In the genomic region with DNA sequence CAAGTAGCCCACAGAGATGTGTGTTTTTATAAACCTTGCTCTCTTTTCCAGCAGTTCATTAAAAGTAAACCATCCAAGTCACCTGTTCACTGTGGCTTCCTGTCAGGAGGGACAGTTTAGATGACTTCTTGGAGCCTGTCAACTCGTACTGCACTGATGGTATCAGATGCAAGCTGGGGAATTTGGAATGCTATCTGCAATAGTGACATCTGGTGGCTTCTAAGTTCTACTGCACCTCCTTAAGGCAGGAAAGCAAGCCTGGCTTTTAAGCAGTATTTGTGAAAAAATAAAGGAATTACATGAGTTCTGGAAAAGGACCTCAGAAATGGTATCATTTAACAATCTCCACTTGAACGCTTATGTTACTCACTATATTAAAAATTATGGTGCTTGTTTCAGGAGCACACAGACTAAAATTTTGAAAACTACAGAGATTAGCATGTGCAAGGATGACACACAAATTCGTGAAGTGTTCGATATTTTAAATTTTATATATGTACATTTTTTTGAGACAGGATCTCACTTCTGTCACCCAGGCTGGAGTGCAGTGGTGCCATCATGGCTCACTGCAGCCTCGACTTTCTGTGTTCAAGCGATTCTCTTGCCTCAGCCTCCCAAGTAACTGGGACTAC, we compare ENCODE assay signal across 8 cellular contexts.
DNase-seq lines count a peak whose midpoint lies in the region; ATAC-seq and TF ChIP-seq lines count a peak whose summit lies in the region.

No MANE protein-coding gene starts in this region.

- H3K36me3 ChIP-seq in DND-41 (ENCODE audit: insufficient read depth, low read length): no peaks in the 10 kb centered on the region

- DNase-seq in DND-41 (peak; percentile 49), GM19240 (ENCODE audit: insufficient read length, low spot score) (peak; percentile 29), NCI-H345 (lab: John Stamatoyannopoulos, UW) (peak; percentile 29), astrocyte of the cerebellum (ENCODE audit: low read depth) (peak; percentile 49), iPS DF 4.7 (ENCODE audit: extremely low read depth, low spot score) (peak; percentile 82), GF-D8 (lab: John Stamatoyannopoulos, UW) (no peak)
- DNase-seq in stimulated activated naive CD8-positive, alpha-beta T cell treated with anti-CD3 and anti-CD28 coated beads, Interleukin-15, Interleukin-2, amounts not matched to agents 100 U/mL and 50 U/mL, for 24 hours: no peak

- H3K4me3 ChIP-seq in DND-41 (ENCODE audit: low read depth in 1 of 2, low read length in 2 of 2): no peak overlapping the region
- H3K4me3 ChIP-seq in astrocyte of the cerebellum (ENCODE audit: low read depth, low read length): no peak overlapping the region

- no peak overlapping the region for H3K9ac ChIP-seq in DND-41 (ENCODE audit: low read depth, low read length)

- peak overlapping the region; percentile 9; the same call in 1 of the 2 replicates for H3K4me2 ChIP-seq in DND-41 (ENCODE audit: insufficient read depth, low read length)

- no peaks in the 10 kb centered on the region for H3K79me2 ChIP-seq in DND-41 (ENCODE audit: insufficient read depth, low read length)

- in situ Hi-C loops in astrocyte of the cerebellum (cut with HindIII; ENCODE audit: low sequenced_read_pairs): no loop called here

- H3K9me3 ChIP-seq in DND-41 (ENCODE audit: insufficient read depth, low read length, severe bottlenecking): no peaks in the 10 kb centered on the region

- peak; percentile 85 for TF ChIP-seq CTCF in DND-41 (IDR thresholded peaks at IDR 0.05; ENCODE audit: borderline replicate concordance, extremely low read depth, low read length, poor library complexity, severe bottlenecking)
- TF ChIP-seq CTCF in astrocyte of the cerebellum (IDR thresholded peaks at IDR 0.05; ENCODE audit: low read depth, low read length, missing control alignments): peak; percentile 90

- H3K27ac ChIP-seq in DND-41 (ENCODE audit: low read length): no peak overlapping the region

- peak overlapping the region; percentile 38; the same call in 1 of the 2 replicates for H2AFZ ChIP-seq in DND-41 (ENCODE audit: low read depth, low read length)

- peaks cover 6% of the 10 kb centered on the region for H3K4me1 ChIP-seq in DND-41 (ENCODE audit: insufficient read depth, low read length)

- no peaks in the 10 kb centered on the region for H4K20me1 ChIP-seq in DND-41 (ENCODE audit: insufficient read depth, low read length)

- no peaks in the 10 kb centered on the region for H3K27me3 ChIP-seq in DND-41 (ENCODE audit: insufficient read depth, low read length, poor library complexity)

- ATAC-seq in DND-41 (ENCODE audit: insufficient read depth, low read depth) (peak; percentile 93), HG03139 (IDR thresholded peaks at IDR 0.05; ENCODE audit: unreplicated experiment) (peak; percentile 86)
- peak; percentile 55 for ATAC-seq in stimulated activated naive CD8-positive, alpha-beta T cell treated with anti-CD3 and anti-CD28 coated beads, Interleukin-15, Interleukin-2, amounts not matched to agents 100 U/mL and 50 U/mL, for 24 hours

Comparison
In these comparisons a context has a peak if more than half of its experiments do, and no peak if none do; other contexts are left out.
1. DNase-seq: peak in DND-41 (single experiment), GM19240 (single experiment), NCI-H345 (single experiment), astrocyte of the cerebellum (single experiment) and iPS DF 4.7 (single experiment); none in stimulated activated naive CD8-positive, alpha-beta T cell treated with anti-CD3 and anti-CD28 coated beads, Interleukin-15, Interleukin-2, amounts not matched to agents 100 U/mL and 50 U/mL, for 24 hours (single experiment) and GF-D8 (single experiment).
2. Peak in every context shown above with its lines, with median percentiles within 50 percentile points of each other: ATAC-seq.